In the genomic region with DNA sequence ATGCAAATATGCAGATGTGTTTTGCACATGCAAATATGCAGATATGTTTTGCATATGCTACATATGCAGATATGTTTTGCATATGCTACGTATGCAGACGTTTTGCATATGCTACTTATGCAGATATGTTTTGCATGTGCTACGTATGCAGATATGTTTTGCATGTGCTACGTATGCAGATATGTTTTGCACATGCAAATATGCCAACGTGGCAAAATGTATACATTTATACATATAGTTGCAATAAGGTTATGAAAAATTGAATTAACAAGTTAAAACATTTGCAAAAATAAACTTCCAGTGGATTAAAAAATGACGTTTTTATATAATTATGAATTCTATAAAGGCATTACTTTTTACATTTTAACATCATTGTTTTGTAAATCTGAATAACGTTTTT, we compare ENCODE assay signal across 20 cellular contexts. TPM values are rescaled to one million over a fixed set of nuclear protein-coding genes. Genes with fewer than 3 reads are reported as not detected.
A peak's percentile ranks its signal among the peaks of the same experiment; 100 is the strongest.
DNase-seq lines count a peak whose midpoint lies in the region; ATAC-seq, FAIRE-seq and TF ChIP-seq lines count a peak whose summit lies in the region.
"Had no signal": no experiment of that assay in that cellular context is flagged by ENCODE, and none has a peak within 500 bp of the region (broad histone marks: within the 10 kb centered on the region; RNA-seq: fewer than 3 reads in every experiment).

No MANE protein-coding gene starts in this region.

- in situ Hi-C loops in HepG2 (cut with HindIII; ENCODE audit: extremely low pct_ligation_motif_present, low pct_unique_long_range_greater_than_20kb), result no loop called here

- H3K4me1 ChIP-seq in HepG2 (ENCODE audit: insufficient read depth, low read length), result no peaks in the 10 kb centered on the region
- H3K4me1 ChIP-seq in right lobe of liver, result no peaks in the 10 kb centered on the region

- H3K27me3 Mint-ChIP-seq in endothelial cell (ENCODE audit: unreplicated experiment), result peaks cover 4% of the 10 kb centered on the region

- H3K9ac ChIP-seq in HepG2 (ENCODE audit: insufficient read depth, low read depth, low read length), result no peak overlapping the region
- H3K9ac ChIP-seq: GM23248 had no signal

- H3K36me3 ChIP-seq in HepG2 (replicated peaks in 1 of 2; ENCODE audit: control insufficient read depth in 1 of 2, insufficient read depth in 2 of 2, low read length in 2 of 2) (no peaks in the 10 kb centered on the region), right lobe of liver (no peaks in the 10 kb centered on the region)

- no peak overlapping the region for H3K27ac Mint-ChIP-seq in endothelial cell (ENCODE audit: unreplicated experiment)
- H3K27ac Mint-ChIP-seq: CD4-positive, CD25-positive, alpha-beta regulatory T cell; CD8-positive, alpha-beta T cell had no signal

- CTCF ChIA-PET in HepG2 (lab: Yijun Ruan, JAX; ENCODE audit: low intra/inter-chr PET ratio, low total read pairs), result no interaction called here

- H3K9me3 ChIP-seq in HepG2 (ENCODE audit: low read length), result no peaks in the 10 kb centered on the region
- no peaks in the 10 kb centered on the region for H3K9me3 ChIP-seq in right lobe of liver
- H3K9me3 ChIP-seq: Caco-2 had no signal

- no peak for TF ChIP-seq POLR2A in HepG2 (IDR thresholded peaks at IDR 0.05; ENCODE audit: insufficient read depth in 1 of 2, low read depth in 2 of 2, low read length in 2 of 2)
- TF ChIP-seq POLR2A in right lobe of liver (IDR thresholded peaks at IDR 0.05), result no peak

- no peak overlapping the region for H2AFZ ChIP-seq in HepG2 (ENCODE audit: low read length)
- H2AFZ ChIP-seq: GM23248 had no signal

- no peaks in the 10 kb centered on the region for H3K9me3 Mint-ChIP-seq in endothelial cell (ENCODE audit: unreplicated experiment)
- H3K9me3 Mint-ChIP-seq: CD8-positive, alpha-beta T cell had no signal

- ATAC-seq in HepG2, result no peak
- ATAC-seq in right lobe of liver, result no peak
- ATAC-seq: CD8-positive, alpha-beta T cell; GM12878 had no signal

- FAIRE-seq in HepG2 (lab: Jason Lieb, UNC), result no peak
- FAIRE-seq in HTR-8/SVneo (lab: Jason Lieb, UNC), result peak; percentile 72
- FAIRE-seq: G401.6, H1 had no signal

- POLR2A ChIA-PET in HepG2 (lab: Yijun Ruan, JAX), result no interaction called here

- H3K4me3 ChIP-seq in HepG2 (replicated peaks in 1 of 3; ENCODE audit: insufficient read depth in 1 of 3, low read depth in 2 of 3, low read length in 3 of 3) (no peak overlapping the region), right lobe of liver (no peak overlapping the region)
- H3K4me3 ChIP-seq: GM12878, GM23248 had no signal

- no peak overlapping the region for H3K4me3 Mint-ChIP-seq in endothelial cell (ENCODE audit: unreplicated experiment)
- H3K4me3 Mint-ChIP-seq: CD4-positive, CD25-positive, alpha-beta regulatory T cell; CD8-positive, alpha-beta T cell had no signal

- TF ChIP-seq CTCF in HepG2 (CRISPR knock-in tag; IDR thresholded peaks at IDR 0.05), result no peak
- TF ChIP-seq CTCF in right lobe of liver (IDR thresholded peaks at IDR 0.05), result no peak
- TF ChIP-seq CTCF in endothelial cell (IDR thresholded peaks at IDR 0.05; ENCODE audit: unreplicated experiment), result no peak

- 40% methylated on average over 7 of the region's 7 CpGs for WGBS in HepG2 (ENCODE audit: low lambda C conversion rate)
- WGBS in right lobe of liver (ENCODE audit: insufficient coverage, low coverage, low lambda C conversion rate, missing lambda C conversion rate), result 56% methylated on average over 7 of the region's 7 CpGs

- DNase-seq in HepG2 (ENCODE audit: low spot score) (no peak), right lobe of liver (no peak), HTR-8/SVneo (ENCODE audit: insufficient read length, low spot score) (no peak), NCI-H1048 (lab: John Stamatoyannopoulos, UW) (peak; percentile 19), T-helper 1 cell (no peak), NCI-H1417 treated with DMSO at 0.1 percent for 48 hours (lab: John Stamatoyannopoulos, UW) (no peak), endothelial cell (ENCODE audit: low spot score) (no peak)
- DNase-seq: 8988T; C1 segment of cervical spinal cord; Caco-2; CD4-positive, CD25-positive, alpha-beta regulatory T cell; CD8-positive, alpha-beta T cell; DMS153; DND-41; GM23248; H7; HCEC 1CT had no signal

- no peaks in the 10 kb centered on the region for H3K4me1 Mint-ChIP-seq in endothelial cell (ENCODE audit: unreplicated experiment)
- H3K4me1 Mint-ChIP-seq: CD4-positive, CD25-positive, alpha-beta regulatory T cell had no signal

- H3K27ac ChIP-seq in HepG2 (ENCODE audit: extremely low read length, insufficient read depth, low read length) (no peak overlapping the region), right lobe of liver (no peak overlapping the region)
- H3K27ac ChIP-seq: GM23248 had no signal

- no peaks in the 10 kb centered on the region for H3K36me3 Mint-ChIP-seq in endothelial cell (ENCODE audit: low read depth, unreplicated experiment)
- H3K36me3 Mint-ChIP-seq: CD4-positive, CD25-positive, alpha-beta regulatory T cell; CD8-positive, alpha-beta T cell had no signal

- TF ChIP-seq RAD21 in HepG2 (CRISPR knock-in tag; IDR thresholded peaks at IDR 0.05), result no peak

- no peak for TF ChIP-seq EP300 in HepG2 (IDR thresholded peaks at IDR 0.05; ENCODE audit: low read depth in 2 of 2, low read length in 2 of 2)
- TF ChIP-seq EP300 in HepG2 (CRISPR knock-in tag; IDR thresholded peaks at IDR 0.05; ENCODE audit: borderline replicate concordance), result no peak

- H3K4me2 ChIP-seq in HepG2 (ENCODE audit: low read depth, low read length), result no peak overlapping the region

- no peaks in the 10 kb centered on the region for H3K27me3 ChIP-seq in HepG2 (ENCODE audit: control insufficient read depth in 1 of 2, insufficient read depth in 2 of 2, low read length in 2 of 2)
- H3K27me3 ChIP-seq in right lobe of liver, result no peaks in the 10 kb centered on the region

- no peaks in the 10 kb centered on the region for H3K79me2 ChIP-seq in HepG2 (ENCODE audit: insufficient read depth, low read length)

- intact Hi-C loops in HepG2 (cut with micrococcal nuclease; ENCODE audit: unreplicated experiment), result no loop called here
- intact Hi-C loops in right lobe of liver (cut with DNase I), result no loop called here

- H4K20me1 ChIP-seq in HepG2 (ENCODE audit: insufficient read depth, low read length), result no peaks in the 10 kb centered on the region

- BruUV-seq in HepG2 (replicated peaks; lab: Mats Ljungman, UMichigan), result no TSS peak

TF ChIP-seq in HepG2, 621 proteins besides CTCF, POLR2A, EP300 and RAD21 (continues in another document):
- no peak for TF ChIP-seq ZMAT5 (CRISPR knock-in tag; IDR thresholded peaks at IDR 0.05; ENCODE audit: borderline replicate concordance, low read depth)
- peak; percentile 54 to 66 for TF ChIP-seq MAFK (conservative IDR thresholded peaks at IDR 0.05 in 1 of 2, IDR thresholded peaks at IDR 0.05 in 1 of 2; ENCODE audit: low read length in 2 of 2)
- no peak for TF ChIP-seq ZNF792 (CRISPR knock-in tag; IDR thresholded peaks at IDR 0.05)
- no peak for TF ChIP-seq BCL3 (CRISPR knock-in tag; IDR thresholded peaks at IDR 0.05)

RNA-seq across cellular contexts. Expression of gene TP53BP2, which starts 30.9 kb away (rescaled TPM):
- total RNA-seq in HepG2 (2016; rRNA removed; fragmentation: Illumina TruSeq; extraction: Trizol), result 14.0 and 15.0 TPM in 2 replicates
- total RNA-seq in HepG2 (2016; cell fraction: cytosol; rRNA removed; fragmentation: Illumina TruSeq; extraction: Trizol; ENCODE audit: low read depth), result 6.3 and 7.0 TPM in 2 replicates
- total RNA-seq in HepG2 (2016; cell fraction: insoluble cytoplasmic fraction; rRNA removed; fragmentation: Illumina TruSeq; extraction: Trizol), result 13.6 and 14.3 TPM in 2 replicates
- 6.1 TPM in 2 replicates for total RNA-seq in HepG2 (2016; cell fraction: membrane; rRNA removed; fragmentation: Illumina TruSeq; extraction: Trizol)
- total RNA-seq in HepG2 (2016; cell fraction: nucleus; rRNA removed; fragmentation: Illumina TruSeq; extraction: Trizol), result 20.9 and 22.7 TPM in 2 replicates
- polyA plus RNA-seq in HepG2 (2011; rRNA removed), result 8.3 and 10.0 TPM in 2 replicates
- polyA plus RNA-seq in HepG2 (2011; cell fraction: cytosol; rRNA removed), result 5.0 and 6.9 TPM in 2 replicates
- 8.2 and 8.4 TPM in 2 replicates for polyA plus RNA-seq in HepG2 (2011; cell fraction: nucleus; rRNA removed)
- 8.0 and 8.5 TPM in 2 replicates for polyA plus RNA-seq in HepG2 (2012)
- polyA plus RNA-seq in HepG2 (2016; cell fraction: cytosol; fragmentation: Illumina TruSeq; extraction: Trizol; ENCODE audit: low read depth), result 0.60 and 0.93 TPM in 2 replicates
- 15.4 and 16.4 TPM in 2 replicates for polyA plus RNA-seq in HepG2 (2016; cell fraction: insoluble cytoplasmic fraction; fragmentation: Illumina TruSeq; extraction: Trizol; ENCODE audit: low read depth)
- 2.4 and 2.5 TPM in 2 replicates for polyA plus RNA-seq in HepG2 (2016; cell fraction: membrane; fragmentation: Illumina TruSeq; extraction: Trizol; ENCODE audit: low read depth)
- polyA plus RNA-seq in HepG2 (2016; cell fraction: nucleus; fragmentation: Illumina TruSeq; extraction: Trizol; ENCODE audit: insufficient read depth, low read depth), result 17.1 and 18.0 TPM in 2 replicates
- 27.0 and 42.8 TPM in 2 replicates for polyA minus RNA-seq in HepG2 (2011; rRNA and poly(A)+ RNA removed; ENCODE audit: low replicate concordance)
- 10.3 and 11.3 TPM in 2 replicates for polyA minus RNA-seq in HepG2 (2011; cell fraction: cytosol; rRNA and poly(A)+ RNA removed)
- 55.9 and 63.6 TPM in 2 replicates for polyA minus RNA-seq in HepG2 (2011; cell fraction: nucleus; rRNA and poly(A)+ RNA removed)
- total RNA-seq in right lobe of liver, result 10 to 100 TPM; 13.7 to 46.4 (median 19.0) TPM
- total RNA-seq in endothelial cell (ENCODE audit: unreplicated experiment), result 42.0 TPM
